ENCODE assay signal across 22 cellular contexts in genomic region chr6:30767944-30768301, GRCh38. TPM values are rescaled to one million over a fixed set of nuclear protein-coding genes. Genes with fewer than 3 reads are reported as not detected.
DNase-seq lines count a peak whose midpoint lies in the region; ATAC-seq and TF ChIP-seq lines count a peak whose summit lies in the region.
"Had no signal": no experiment of that assay in that cellular context is flagged by ENCODE, and none has a peak within 500 bp of the region (broad histone marks: within the 10 kb centered on the region; RNA-seq: fewer than 3 reads in every experiment).

No MANE protein-coding gene starts in this region.

- peak overlapping the region; percentile 44 for H3K4me3 Mint-ChIP-seq in T-helper 2 cell treated with Interferon-gamma antibody and Interleukin-4, amounts not matched to agents 5 μg/mL and 100 μg/mL, for 36 hours
- H3K4me3 Mint-ChIP-seq in Caco-2 (ENCODE audit: unreplicated experiment): peak overlapping the region; percentile 13
- peak overlapping the region; percentile 78 for H3K4me3 Mint-ChIP-seq in activated T-helper 17 cell treated with anti-CD3 and anti-CD28 coated beads, Interleukin-2, amount 50 U/mL, for 72 hours
- H3K4me3 Mint-ChIP-seq in naive thymus-derived CD8-positive, alpha-beta T cell: peak overlapping the region in 7 of 10 donors; percentile 20 to 77 (median 53)
- H3K4me3 Mint-ChIP-seq: H9, naive B cell had no signal

- H3K4me1 ChIP-seq in Caco-2: peaks cover 59% of the 10 kb centered on the region
- peaks cover 35 to 36% of the 10 kb centered on the region in 2 experiments for H3K4me1 ChIP-seq in SK-N-SH (ENCODE audit: control insufficient read depth in 1 of 2, insufficient read depth in 2 of 2, low read depth in 1 of 2, low read length in 1 of 2)

- H3K4me1 Mint-ChIP-seq in T-helper 2 cell treated with Interferon-gamma antibody and Interleukin-4, amounts not matched to agents 5 μg/mL and 100 μg/mL, for 36 hours (ENCODE audit: low read depth): peaks cover 65% of the 10 kb centered on the region
- H3K4me1 Mint-ChIP-seq in Caco-2 (ENCODE audit: low read depth, unreplicated experiment): peaks cover 45% of the 10 kb centered on the region
- H3K4me1 Mint-ChIP-seq in activated T-helper 17 cell treated with anti-CD3 and anti-CD28 coated beads, Interleukin-2, amount 50 U/mL, for 72 hours: peaks cover 69% of the 10 kb centered on the region
- peaks cover 48 to 80% (median 75%) of the 10 kb centered on the region in 4 donors for H3K4me1 Mint-ChIP-seq in naive thymus-derived CD8-positive, alpha-beta T cell

- intact Hi-C loops in Caco-2 (cut with micrococcal nuclease; ENCODE audit: unreplicated experiment): loop anchor here (2.0 kb wide), 2 partner anchors 25 to 55 kb away; partner anchors contain the start of gene FLOT1

- H3K36me3 ChIP-seq in Caco-2 (ENCODE audit: control insufficient read depth, insufficient read depth, low read length) (no peaks in the 10 kb centered on the region), SK-N-SH (replicated peaks in 1 of 2; ENCODE audit: control insufficient read depth in 1 of 2, insufficient read depth in 2 of 2, low read length in 1 of 2) (no peaks in the 10 kb centered on the region)
- H3K36me3 ChIP-seq: heart left ventricle, upper lobe of right lung, WERI-Rb-1 had no signal

- H3F3A ChIP-seq in SK-N-SH (replicated peaks; ENCODE audit: insufficient read depth): peaks cover 34% of the 10 kb centered on the region

- no peaks in the 10 kb centered on the region for H3K9me3 Mint-ChIP-seq in T-helper 2 cell treated with Interferon-gamma antibody and Interleukin-4, amounts not matched to agents 5 μg/mL and 100 μg/mL, for 36 hours
- peaks cover 19% of the 10 kb centered on the region for H3K9me3 Mint-ChIP-seq in Caco-2 (ENCODE audit: unreplicated experiment)
- peaks cover 3% of the 10 kb centered on the region for H3K9me3 Mint-ChIP-seq in activated T-helper 17 cell treated with anti-CD3 and anti-CD28 coated beads, Interleukin-2, amount 50 U/mL, for 72 hours
- H3K9me3 Mint-ChIP-seq in naive thymus-derived CD8-positive, alpha-beta T cell: no peaks in the 10 kb centered on the region
- H3K9me3 Mint-ChIP-seq: effector memory CD8-positive, alpha-beta T cell; H9 had no signal

- ATAC-seq in activated T-helper 17 cell treated with anti-CD3 and anti-CD28 coated beads, Interleukin-2, amount 50 U/mL, for 72 hours (replicated peaks): no peak
- no peak for ATAC-seq in naive thymus-derived CD8-positive, alpha-beta T cell
- ATAC-seq: effector memory CD8-positive, alpha-beta T cell; heart left ventricle; psoas muscle; upper lobe of right lung had no signal

- POLR2A ChIA-PET in Caco-2 (lab: Charles Lee) (no interaction called here), SK-N-SH (lab: Yijun Ruan, JAX) (no interaction called here)
- POLR2A ChIA-PET in naive thymus-derived CD8-positive, alpha-beta T cell (lab: Charles Lee): interaction anchor here (0.7 to 2.6 kb wide), 3 partner anchors 21 to 47 kb away, joined by 3 to 15 read pairs (median 5); partner anchors contain the start of gene IER3

- H3K9ac ChIP-seq in SK-N-SH: no peak overlapping the region

- no peak overlapping the region for H3K4me2 ChIP-seq in SK-N-SH

- CTCF ChIA-PET in Caco-2 (lab: Charles Lee) (no interaction called here), SK-N-SH (lab: Yijun Ruan, JAX) (interaction anchor here (0.7 kb wide), 1 partner anchor 110 kb away, joined by 3 read pairs; no protein-coding TSS in a partner anchor)

- no peaks in the 10 kb centered on the region for H4K20me1 ChIP-seq in SK-N-SH (ENCODE audit: insufficient read depth)

- H3K27me3 ChIP-seq in Caco-2 (replicated peaks; ENCODE audit: control insufficient read depth, insufficient read depth, low read length) (no peaks in the 10 kb centered on the region), SK-N-SH (ENCODE audit: insufficient read depth) (no peaks in the 10 kb centered on the region)
- H3K27me3 ChIP-seq: heart left ventricle, upper lobe of right lung had no signal

- DNase-seq in T-helper 2 cell treated with Interferon-gamma antibody and Interleukin-4, amounts not matched to agents 5 μg/mL and 100 μg/mL, for 36 hours (ENCODE audit: low spot score): no peak
- DNase-seq in T-helper 2 cell (no peak), Caco-2 (no peak), AG08396 (ENCODE audit: low spot score) (no peak), SK-N-SH (no peak), hippocampal formation (lab: John Stamatoyannopoulos, UW) (no peak)
- DNase-seq in naive thymus-derived CD8-positive, alpha-beta T cell: no peak
- DNase-seq: 8988T; cerebellar nuclear complex; effector memory CD8-positive, alpha-beta T cell; H9; heart left ventricle; naive B cell; NCI-H1436 treated with DMSO at 0.1 percent for 48 hours; NCI-H82; psoas muscle; SW 1271; upper lobe of right lung; WERI-Rb-1 had no signal

- 95% methylated on average over 1 of the region's 1 CpG for WGBS in SK-N-SH (ENCODE audit: low lambda C conversion rate)

- no TSS peak for BruUV-seq in Caco-2 (replicated peaks; lab: Mats Ljungman, UMichigan)

- H3K27ac ChIP-seq in SK-N-SH (ENCODE audit: low read depth in 2 of 2, low read length in 1 of 2): peak overlapping the region in 1 of 2 experiments; percentile 99; a peak in 2 of 4 replicates
- H3K27ac ChIP-seq: C4-2B, psoas muscle, upper lobe of right lung, WERI-Rb-1 had no signal

- no peak overlapping the region for H2AFZ ChIP-seq in SK-N-SH (ENCODE audit: low read depth)

- H3K9me2 ChIP-seq in SK-N-SH: no peaks in the 10 kb centered on the region

- no peak for TF ChIP-seq EP300 in SK-N-SH (IDR thresholded peaks at IDR 0.05; ENCODE audit: borderline replicate concordance in 1 of 2, low read depth in 1 of 2, low read length in 1 of 2)

- H3K9me3 ChIP-seq in Caco-2 (no peaks in the 10 kb centered on the region), SK-N-SH (no peaks in the 10 kb centered on the region)
- H3K9me3 ChIP-seq: heart left ventricle, psoas muscle, upper lobe of right lung had no signal

- TF ChIP-seq CTCF in Caco-2 (IDR thresholded peaks at IDR 0.05; ENCODE audit: insufficient read depth in 1 of 2, low read depth in 1 of 2, low read length in 1 of 2, severe bottlenecking in 1 of 2, unreplicated experiment in 1 of 2) (no peak), SK-N-SH (IDR thresholded peaks at IDR 0.05) (no peak)

- no peak overlapping the region for H3K27ac Mint-ChIP-seq in T-helper 2 cell treated with Interferon-gamma antibody and Interleukin-4, amounts not matched to agents 5 μg/mL and 100 μg/mL, for 36 hours
- H3K27ac Mint-ChIP-seq in Caco-2 (ENCODE audit: unreplicated experiment): peak overlapping the region; percentile 100
- H3K27ac Mint-ChIP-seq in activated T-helper 17 cell treated with anti-CD3 and anti-CD28 coated beads, Interleukin-2, amount 50 U/mL, for 72 hours: peak overlapping the region; percentile 95
- peak overlapping the region in 2 of 10 donors; percentile 41 to 69 for H3K27ac Mint-ChIP-seq in naive thymus-derived CD8-positive, alpha-beta T cell

- no peaks in the 10 kb centered on the region for H3K36me3 Mint-ChIP-seq in T-helper 2 cell treated with Interferon-gamma antibody and Interleukin-4, amounts not matched to agents 5 μg/mL and 100 μg/mL, for 36 hours (ENCODE audit: low read depth)
- H3K36me3 Mint-ChIP-seq in Caco-2 (ENCODE audit: insufficient read depth, unreplicated experiment): peaks cover 22% of the 10 kb centered on the region
- H3K36me3 Mint-ChIP-seq in activated T-helper 17 cell treated with anti-CD3 and anti-CD28 coated beads, Interleukin-2, amount 50 U/mL, for 72 hours (ENCODE audit: low read depth): peaks cover 19% of the 10 kb centered on the region
- no peaks in the 10 kb centered on the region for H3K36me3 Mint-ChIP-seq in naive thymus-derived CD8-positive, alpha-beta T cell

- H3K79me2 ChIP-seq in SK-N-SH (ENCODE audit: insufficient read depth): no peaks in the 10 kb centered on the region

- H3K4me3 ChIP-seq in Caco-2 (ENCODE audit: low read depth, low read length): no peak overlapping the region
- no peak overlapping the region for H3K4me3 ChIP-seq in SK-N-SH (ENCODE audit: low read depth in 2 of 2, low read length in 1 of 2)
- H3K4me3 ChIP-seq: heart left ventricle, lung, psoas muscle, upper lobe of right lung had no signal

- no peaks in the 10 kb centered on the region for H3K27me3 Mint-ChIP-seq in T-helper 2 cell treated with Interferon-gamma antibody and Interleukin-4, amounts not matched to agents 5 μg/mL and 100 μg/mL, for 36 hours (ENCODE audit: low read depth)
- H3K27me3 Mint-ChIP-seq in Caco-2 (ENCODE audit: insufficient read depth, unreplicated experiment): no peaks in the 10 kb centered on the region
- no peaks in the 10 kb centered on the region for H3K27me3 Mint-ChIP-seq in activated T-helper 17 cell treated with anti-CD3 and anti-CD28 coated beads, Interleukin-2, amount 50 U/mL, for 72 hours
- H3K27me3 Mint-ChIP-seq in naive thymus-derived CD8-positive, alpha-beta T cell: no peaks in the 10 kb centered on the region

- TF ChIP-seq RAD21 in SK-N-SH (IDR thresholded peaks at IDR 0.05; ENCODE audit: low read length): no peak

RNA-seq across cellular contexts. Expression of gene IER3, which starts 23.6 kb away (rescaled TPM):
- 13.0 and 17.4 TPM in 2 replicates for total RNA-seq in Caco-2 (2022)
- 100 to 1,000 TPM in 1 of 2 donors, 10 to 100 TPM in 1; 55.6 to 617 TPM for total RNA-seq in activated T-helper 17 cell treated with anti-CD3 and anti-CD28 coated beads, Interleukin-2, amount 50 U/mL, for 72 hours
- total RNA-seq in naive thymus-derived CD8-positive, alpha-beta T cell: 10 to 100 TPM; 16.0 to 17.0 TPM
- polyA plus RNA-seq in naive thymus-derived CD8-positive, alpha-beta T cell: 1 to 10 TPM in 2 of 3 donors, under 1 TPM in 1; 0.58 to 1.8 (median 1.5) TPM
- polyA plus RNA-seq in SK-N-SH (2012; rRNA removed): 12.9 and 14.0 TPM in 2 replicates
- 12.4 and 16.7 TPM in 2 replicates for polyA plus RNA-seq in SK-N-SH (2012; cell fraction: cytosol; rRNA removed)
- polyA plus RNA-seq in SK-N-SH (2012; cell fraction: nucleus; rRNA removed): 27.7 and 30.1 TPM in 2 replicates

RNA-seq across cellular contexts. Expression of gene FLOT1, which starts 25.4 kb away (rescaled TPM):
- 101 and 113 TPM in 2 replicates for total RNA-seq in Caco-2 (2022)
- total RNA-seq in activated T-helper 17 cell treated with anti-CD3 and anti-CD28 coated beads, Interleukin-2, amount 50 U/mL, for 72 hours: 100 to 1,000 TPM; 152 to 161 TPM
- 10 to 100 TPM; 74.1 to 79.8 TPM for total RNA-seq in naive thymus-derived CD8-positive, alpha-beta T cell
- polyA plus RNA-seq in naive thymus-derived CD8-positive, alpha-beta T cell: 10 to 100 TPM; 76.0 to 98.4 (median 78.4) TPM
- polyA plus RNA-seq in SK-N-SH (2012; rRNA removed): 457 and 462 TPM in 2 replicates
- polyA plus RNA-seq in SK-N-SH (2012; cell fraction: cytosol; rRNA removed): 377 and 388 TPM in 2 replicates
- 492 and 506 TPM in 2 replicates for polyA plus RNA-seq in SK-N-SH (2012; cell fraction: nucleus; rRNA removed)

RNA-seq across cellular contexts. Expression of gene TUBB, which starts 47.8 kb away (rescaled TPM):
- 742 and 788 TPM in 2 replicates for total RNA-seq in Caco-2 (2022)
- 1,000 to 10,000 TPM; 1,139 to 1,437 TPM for total RNA-seq in activated T-helper 17 cell treated with anti-CD3 and anti-CD28 coated beads, Interleukin-2, amount 50 U/mL, for 72 hours
- total RNA-seq in naive thymus-derived CD8-positive, alpha-beta T cell: 100 to 1,000 TPM; 171 to 187 TPM
- 100 to 1,000 TPM in 1 of 3 donors, 10 to 100 TPM in 2; 79.2 to 116 (median 83.3) TPM for polyA plus RNA-seq in naive thymus-derived CD8-positive, alpha-beta T cell
- 1,037 and 1,093 TPM in 2 replicates for polyA plus RNA-seq in SK-N-SH (2012; rRNA removed)
- polyA plus RNA-seq in SK-N-SH (2012; cell fraction: cytosol; rRNA removed): 629 and 839 TPM in 2 replicates
- 576 and 657 TPM in 2 replicates for polyA plus RNA-seq in SK-N-SH (2012; cell fraction: nucleus; rRNA removed)

RNA-seq across cellular contexts. Expression of gene MDC1, which starts 50.8 kb away (rescaled TPM):
- total RNA-seq in Caco-2 (2022): 46.6 and 48.6 TPM in 2 replicates
- 10 to 100 TPM; 57.4 to 82.1 TPM for total RNA-seq in activated T-helper 17 cell treated with anti-CD3 and anti-CD28 coated beads, Interleukin-2, amount 50 U/mL, for 72 hours
- 10 to 100 TPM; 50.8 to 54.9 TPM for total RNA-seq in naive thymus-derived CD8-positive, alpha-beta T cell
- 1 to 10 TPM; 1.3 to 6.3 (median 2.8) TPM for polyA plus RNA-seq in naive thymus-derived CD8-positive, alpha-beta T cell
- polyA plus RNA-seq in SK-N-SH (2012; rRNA removed): 5.9 and 10.4 TPM in 2 replicates
- polyA plus RNA-seq in SK-N-SH (2012; cell fraction: cytosol; rRNA removed): 4.0 and 5.9 TPM in 2 replicates
- 31.1 and 38.0 TPM in 2 replicates for polyA plus RNA-seq in SK-N-SH (2012; cell fraction: nucleus; rRNA removed)

Comparison
In these comparisons a context has a peak if more than half of its experiments do, and no peak if none do; other contexts are left out.
1. H3K4me3 Mint-ChIP-seq: peak in every context shown above with its lines; median percentile 78 in activated T-helper 17 cell treated with anti-CD3 and anti-CD28 coated beads, Interleukin-2, amount 50 U/mL, for 72 hours; 53 in naive thymus-derived CD8-positive, alpha-beta T cell; 44 in T-helper 2 cell treated with Interferon-gamma antibody and Interleukin-4, amounts not matched to agents 5 μg/mL and 100 μg/mL, for 36 hours; 13 in Caco-2.